Comparison of ENCODE assay signal across 1 cellular context in the genomic region with DNA sequence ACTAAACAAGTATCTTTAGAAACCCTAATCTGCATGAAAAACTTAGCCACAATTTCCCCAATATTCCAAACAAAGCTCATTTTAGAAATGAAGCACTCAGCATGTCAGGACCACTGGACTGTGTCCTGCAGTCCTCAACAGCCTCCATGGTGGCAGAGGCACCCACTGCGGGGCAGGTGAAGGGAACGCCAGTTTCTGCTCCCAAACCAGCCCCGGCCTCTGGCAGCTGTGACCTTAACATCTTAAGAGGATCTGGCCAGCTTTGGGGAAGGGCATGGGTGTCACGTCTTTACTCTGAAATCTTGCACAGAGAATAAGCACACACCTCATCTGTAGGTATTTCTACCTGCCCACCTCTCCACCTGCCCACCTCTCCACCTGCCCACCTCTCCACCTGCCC.
TF ChIP-seq lines count a peak whose summit lies in the region.

No MANE protein-coding gene starts in this region.

TF ChIP-seq in IMR-90, 13 proteins besides CTCF, POLR2A, EP300 and RAD21:
- TF ChIP-seq NFE2L2 (IDR thresholded peaks at IDR 0.05; ENCODE audit: low read depth, low read length): no peak
- TF ChIP-seq BHLHE40 (IDR thresholded peaks at IDR 0.05; ENCODE audit: low read depth, low read length): no peak
- TF ChIP-seq MAZ (IDR thresholded peaks at IDR 0.05; ENCODE audit: borderline replicate concordance, low read depth, low read length): no peak
- no peak for TF ChIP-seq RFX5 (IDR thresholded peaks at IDR 0.05; ENCODE audit: low read depth, low read length)
- TF ChIP-seq MAFK (IDR thresholded peaks at IDR 0.05; ENCODE audit: low read depth, low read length): no peak
- TF ChIP-seq CEBPB (IDR thresholded peaks at IDR 0.05; ENCODE audit: low read depth, low read length): no peak
- no peak for TF ChIP-seq RCOR1 (IDR thresholded peaks at IDR 0.05; ENCODE audit: insufficient replicate concordance, low read length)
- no peak for TF ChIP-seq FOS (IDR thresholded peaks at IDR 0.05; ENCODE audit: low read depth, low read length)
- TF ChIP-seq ELK1 (IDR thresholded peaks at IDR 0.05; ENCODE audit: borderline replicate concordance, low read depth, low read length): no peak
- no peak for TF ChIP-seq SMC3 (IDR thresholded peaks at IDR 0.05; ENCODE audit: low read depth, low read length)
- no peak for TF ChIP-seq MXI1 (IDR thresholded peaks at IDR 0.05; ENCODE audit: borderline replicate concordance, low read depth, low read length)
- TF ChIP-seq, protein P1, sequence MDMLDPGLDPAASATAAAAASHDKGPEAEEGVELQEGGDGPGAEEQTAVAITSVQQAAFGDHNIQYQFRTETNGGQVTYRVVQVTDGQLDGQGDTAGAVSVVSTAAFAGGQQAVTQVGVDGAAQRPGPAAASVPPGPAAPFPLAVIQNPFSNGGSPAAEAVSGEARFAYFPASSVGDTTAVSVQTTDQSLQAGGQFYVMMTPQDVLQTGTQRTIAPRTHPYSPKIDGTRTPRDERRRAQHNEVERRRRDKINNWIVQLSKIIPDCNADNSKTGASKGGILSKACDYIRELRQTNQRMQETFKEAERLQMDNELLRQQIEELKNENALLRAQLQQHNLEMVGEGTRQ (IDR thresholded peaks at IDR 0.05; ENCODE audit: low read depth, low read length): no peak
- TF ChIP-seq CHD1 (IDR thresholded peaks at IDR 0.05; ENCODE audit: low read depth, low read length): no peak
